Comparison of ENCODE assay signal across 25 cellular contexts in the genomic region with DNA sequence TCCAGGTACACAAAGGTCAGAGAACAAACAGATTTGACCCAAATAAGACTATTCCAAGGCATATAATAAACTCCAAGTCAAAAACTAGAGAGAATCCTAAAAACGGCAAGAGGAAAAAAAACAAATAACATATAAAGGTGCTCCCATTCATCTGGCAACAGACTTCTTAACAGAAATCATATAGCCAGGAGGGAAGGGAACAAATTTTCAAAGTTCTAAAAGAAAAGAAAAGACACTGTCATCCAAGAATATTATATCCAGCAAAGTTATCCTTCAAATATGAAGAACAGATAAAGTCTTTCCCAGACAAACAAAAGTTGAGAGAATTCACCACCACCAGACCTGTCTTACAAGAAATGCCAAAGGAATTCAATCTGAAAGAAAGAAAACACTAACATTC. TPM values are rescaled to one million over a fixed set of nuclear protein-coding genes. Genes with fewer than 3 reads are reported as not detected.
DNase-seq lines count a peak whose midpoint lies in the region; ATAC-seq, FAIRE-seq and TF ChIP-seq lines count a peak whose summit lies in the region.
"Had no signal": no experiment of that assay in that cellular context is flagged by ENCODE, and none has a peak within 500 bp of the region (broad histone marks: within the 10 kb centered on the region; RNA-seq: fewer than 3 reads in every experiment).

No MANE protein-coding gene starts in this region.

- no peaks in the 10 kb centered on the region for H3K4me1 Mint-ChIP-seq in endodermal cell
- H3K4me1 Mint-ChIP-seq: CD14-positive monocyte; CD4-positive, alpha-beta memory T cell; CD4-positive, CD25-positive, alpha-beta regulatory T cell; CD8-positive, alpha-beta memory T cell had no signal

- FAIRE-seq in endothelial cell of umbilical vein (lab: Jason Lieb, UNC), result peak; percentile 50
- FAIRE-seq: A204.1, GM12891, GM19239 had no signal

- no peak overlapping the region for H3K4me3 Mint-ChIP-seq in endodermal cell
- H3K4me3 Mint-ChIP-seq: CD14-positive monocyte; CD8-positive, alpha-beta memory T cell had no signal

- H3K9ac ChIP-seq in endothelial cell of umbilical vein (replicated peaks; ENCODE audit: extremely low read depth, insufficient read depth, low read length) (no peak overlapping the region), endodermal cell (ENCODE audit: extremely low read depth, low read length, poor library complexity, severe bottlenecking) (no peak overlapping the region)
- H3K9ac ChIP-seq: BLaER1 had no signal

- no peak overlapping the region for H3K27ac Mint-ChIP-seq in endodermal cell
- H3K27ac Mint-ChIP-seq: CD14-positive monocyte; CD4-positive, alpha-beta memory T cell; CD4-positive, CD25-positive, alpha-beta regulatory T cell; CD8-positive, alpha-beta memory T cell had no signal

- POLR2A ChIA-PET in HEK293 (lab: Yijun Ruan, JAX), result interaction anchor here (1.2 kb wide), 1 partner anchor 10 kb away, joined by 3 read pairs; no protein-coding TSS in a partner anchor
- POLR2A ChIA-PET in endothelial cell of umbilical vein (lab: Charles Lee), result no interaction called here

- H3K36me3 Mint-ChIP-seq in endodermal cell (ENCODE audit: low read depth), result no peaks in the 10 kb centered on the region
- H3K36me3 Mint-ChIP-seq: CD14-positive monocyte; CD4-positive, CD25-positive, alpha-beta regulatory T cell had no signal

- H3K4me2 ChIP-seq in endothelial cell of umbilical vein (ENCODE audit: insufficient read depth, low read length), result no peak overlapping the region
- H3K4me2 ChIP-seq: BLaER1 had no signal

- H3K4me1 ChIP-seq in HEK293 (ENCODE audit: control insufficient read depth, insufficient read depth, low read length) (no peaks in the 10 kb centered on the region), endothelial cell of umbilical vein (ENCODE audit: control insufficient read depth, extremely low read depth, insufficient read depth, low read length) (no peaks in the 10 kb centered on the region), endodermal cell (ENCODE audit: control insufficient read depth, insufficient read depth, low read length) (no peaks in the 10 kb centered on the region)
- H3K4me1 ChIP-seq: BE2C had no signal

- intact Hi-C loops in endothelial cell of umbilical vein (cut with micrococcal nuclease), result no loop called here

- dilution Hi-C loops in endothelial cell of umbilical vein (cut with MboI; ENCODE audit: extremely low pct_ligation_motif_present, low sequenced_read_pairs), result no loop called here

- 88% methylated on average over 1 of the region's 1 CpG; no CpG with 5 or more reads in 1 of the 2 experiments for WGBS in endodermal cell (ENCODE audit: insufficient coverage in 1 of 2, insufficient read length in 1 of 2), 2 experiments

- no peak overlapping the region for H2AFZ ChIP-seq in endothelial cell of umbilical vein (ENCODE audit: low read depth, low read length)

- H3K4me3 ChIP-seq in HEK293 (ENCODE audit: low read depth, low read length), result no peak overlapping the region
- no peak overlapping the region for H3K4me3 ChIP-seq in endothelial cell of umbilical vein (replicated peaks in 1 of 3; ENCODE audit: insufficient read depth in 1 of 3, low read depth in 1 of 3, low read length in 3 of 3)
- H3K4me3 ChIP-seq in endodermal cell (ENCODE audit: low read length), result no peak overlapping the region
- H3K4me3 ChIP-seq: BLaER1 had no signal

- H3K9me3 ChIP-seq in HEK293 (ENCODE audit: control insufficient read depth, insufficient read depth, low read depth, low read length), result no peaks in the 10 kb centered on the region
- H3K9me3 ChIP-seq in endothelial cell of umbilical vein (replicated peaks; ENCODE audit: control insufficient read depth, insufficient read depth, low read length), result no peaks in the 10 kb centered on the region
- no peaks in the 10 kb centered on the region for H3K9me3 ChIP-seq in endodermal cell (ENCODE audit: control insufficient read depth, low read length)
- H3K9me3 ChIP-seq: BE2C had no signal

- no peak for TF ChIP-seq POLR2A in endothelial cell of umbilical vein (IDR thresholded peaks at IDR 0.05; ENCODE audit: low read depth, low read length)

- no peak for DNase-seq in endothelial cell of umbilical vein (ENCODE audit: low read depth, low spot score)
- DNase-seq in endodermal cell, result no peak
- DNase-seq: 8988T; ACHN; BE2C; C1 segment of cervical spinal cord; CD4-positive, alpha-beta memory T cell; CD4-positive, CD25-positive, alpha-beta regulatory T cell; CD8-positive, alpha-beta memory T cell; COR-L47; DMS 273 treated with DMSO at 0.1 percent for 48 hours; DMS153; DMS53; DMS79; DND-41; EL; GDM1 had no signal

- CTCF ChIA-PET in HEK293 (lab: Yijun Ruan, JAX) (no interaction called here), endothelial cell of umbilical vein (lab: Charles Lee) (no interaction called here)

- H3K36me3 ChIP-seq in HEK293 (ENCODE audit: control insufficient read depth in 2 of 2, insufficient read depth in 1 of 2, low read length in 2 of 2), result no peaks in the 10 kb centered on the region
- H3K36me3 ChIP-seq in endothelial cell of umbilical vein (ENCODE audit: control insufficient read depth in 2 of 2, extremely low read depth in 1 of 2, insufficient read depth in 2 of 2, low read length in 2 of 2), result no peaks in the 10 kb centered on the region
- no peaks in the 10 kb centered on the region for H3K36me3 ChIP-seq in endodermal cell (ENCODE audit: control insufficient read depth, insufficient read depth, low read length)
- H3K36me3 ChIP-seq: BE2C, BLaER1 had no signal

- peaks cover 0 to 4% of the 10 kb centered on the region in 2 experiments for H3K27me3 ChIP-seq in endothelial cell of umbilical vein (ENCODE audit: control insufficient read depth in 2 of 2, insufficient read depth in 2 of 2, low read length in 2 of 2)
- no peaks in the 10 kb centered on the region for H3K27me3 ChIP-seq in endodermal cell (ENCODE audit: control insufficient read depth, insufficient read depth, low read length, poor library complexity, severe bottlenecking)
- H3K27me3 ChIP-seq: BLaER1 had no signal

- no peaks in the 10 kb centered on the region for H3K9me1 ChIP-seq in endothelial cell of umbilical vein (replicated peaks; ENCODE audit: control insufficient read depth, extremely low read depth, insufficient read depth, low read length)

- H4K20me1 ChIP-seq in endothelial cell of umbilical vein (replicated peaks; ENCODE audit: control insufficient read depth, extremely low read depth, insufficient read depth, low read length), result no peaks in the 10 kb centered on the region
- H4K20me1 ChIP-seq: BLaER1 had no signal

- peaks cover 22% of the 10 kb centered on the region for H3K27me3 Mint-ChIP-seq in endodermal cell (ENCODE audit: insufficient read depth)

- no TSS peak for BruUV-seq in endothelial cell of umbilical vein (replicated peaks; lab: Mats Ljungman, UMichigan)

- no peak for ATAC-seq in GM18858 (IDR thresholded peaks at IDR 0.05; ENCODE audit: unreplicated experiment)
- ATAC-seq in HG03139 (IDR thresholded peaks at IDR 0.05; ENCODE audit: unreplicated experiment), result no peak

- no peaks in the 10 kb centered on the region for H3K9me3 Mint-ChIP-seq in endodermal cell

- H3K27ac ChIP-seq in HEK293 (ENCODE audit: extremely low read depth, low read depth, low read length) (no peak overlapping the region), endothelial cell of umbilical vein (ENCODE audit: insufficient read depth, low read depth, low read length) (no peak overlapping the region), endodermal cell (ENCODE audit: low read depth, low read length) (no peak overlapping the region)
- H3K27ac ChIP-seq: BLaER1 had no signal

- TF ChIP-seq CTCF in HEK293 (tag by site-specific recombination; IDR thresholded peaks at IDR 0.05), result no peak
- no peak for TF ChIP-seq CTCF in endothelial cell of umbilical vein (IDR thresholded peaks at IDR 0.05; ENCODE audit: extremely low read depth in 1 of 2, insufficient read depth in 1 of 2, low read depth in 1 of 2, low read length in 2 of 2)
- no peak for TF ChIP-seq CTCF in endodermal cell (conservative IDR thresholded peaks at IDR 0.05)

- H3K79me2 ChIP-seq in endothelial cell of umbilical vein (ENCODE audit: control insufficient read depth, insufficient read depth, low read length), result no peaks in the 10 kb centered on the region

TF ChIP-seq in HEK293, 187 proteins besides CTCF, POLR2A, EP300 and RAD21:
- no peak for TF ChIP-seq ZNF837 (tag by site-specific recombination; IDR thresholded peaks at IDR 0.05)
- TF ChIP-seq SETDB1 (IDR thresholded peaks at IDR 0.05; ENCODE audit: insufficient read length, low read length), result peak; percentile 96
- TF ChIP-seq ZNF677 (tag by site-specific recombination; IDR thresholded peaks at IDR 0.05), result peak; percentile 72
TF ChIP-seq in HEK293: peak in this region for 2.

TF ChIP-seq in endothelial cell of umbilical vein, 7 proteins besides CTCF, POLR2A, EP300 and RAD21:
- no peak for TF ChIP-seq POLR2AphosphoS5 (IDR thresholded peaks at IDR 0.05; ENCODE audit: insufficient read depth, low read depth, low read length)
- TF ChIP-seq EZH2 (IDR thresholded peaks at IDR 0.05; ENCODE audit: borderline replicate concordance, low read depth, low read length, severe bottlenecking), result no peak
- TF ChIP-seq FOS (IDR thresholded peaks at IDR 0.05; ENCODE audit: borderline replicate concordance, insufficient read depth, low read length), result no peak
- TF ChIP-seq MYC (IDR thresholded peaks at IDR 0.05; ENCODE audit: low read depth, low read length), result no peak
- TF ChIP-seq JUN (IDR thresholded peaks at IDR 0.05; ENCODE audit: borderline replicate concordance, insufficient read depth, insufficient read length, low read depth), result no peak
- no peak for TF ChIP-seq GATA2 (IDR thresholded peaks at IDR 0.05; ENCODE audit: insufficient read depth, insufficient read length, low read depth, low read length)
- no peak for TF ChIP-seq MAX (IDR thresholded peaks at IDR 0.05; ENCODE audit: insufficient read depth, insufficient read length)

RNA-seq across cellular contexts. Expression of gene EFCAB6, which starts 11.1 kb away (rescaled TPM):
- total RNA-seq in endothelial cell of umbilical vein, result 0.31 and 0.32 TPM in 2 replicates
- 0.07 TPM in 1 of 2 replicates, not detected in the other for polyA plus RNA-seq in endothelial cell of umbilical vein
- 0.17 and 0.20 TPM in 2 replicates for polyA plus RNA-seq in endothelial cell of umbilical vein (2011; cell fraction: cytosol; rRNA removed)
- polyA plus RNA-seq in endothelial cell of umbilical vein (2011; cell fraction: nucleus; rRNA removed), result 0.10 and 0.24 TPM in 2 replicates
- polyA plus RNA-seq in endothelial cell of umbilical vein (2012), result 0.41 and 0.56 TPM in 2 replicates
- polyA minus RNA-seq in endothelial cell of umbilical vein, result 0.38 and 0.39 TPM in 2 replicates
- not detected for polyA minus RNA-seq in endothelial cell of umbilical vein (2011; cell fraction: cytosol; rRNA and poly(A)+ RNA removed)
- 0.53 and 1.0 TPM in 2 replicates for polyA minus RNA-seq in endothelial cell of umbilical vein (2011; cell fraction: nucleus; rRNA and poly(A)+ RNA removed)
- total RNA-seq in endodermal cell, result 1 to 10 TPM; 1.8 to 2.0 TPM
- 1.7 TPM for polyA plus RNA-seq in endodermal cell (2013, experiment 1 of 2)
- 0.83 TPM for polyA plus RNA-seq in endodermal cell (2013, experiment 2 of 2)
- total RNA-seq: CD4-positive, CD25-positive, alpha-beta regulatory T cell had no signal
- polyA plus RNA-seq: CD14-positive monocyte had no signal
